In genomic region chr4:98930311-98930865, GRCh38 we compare ENCODE assay signal across 2 cellular contexts.
TF ChIP-seq lines count a peak whose summit lies in the region.

No MANE protein-coding gene starts in this region.

TF ChIP-seq in SK-N-SH, 30 proteins besides CTCF, POLR2A, EP300 and RAD21 (continued from another document):
- no peak for TF ChIP-seq SMC3 (IDR thresholded peaks at IDR 0.05; ENCODE audit: low read depth, low read length)
- no peak for TF ChIP-seq CHD2 (IDR thresholded peaks at IDR 0.05; ENCODE audit: low read length, partially characterized antibody)
- no peak for TF ChIP-seq TAF1 (IDR thresholded peaks at IDR 0.05; ENCODE audit: borderline replicate concordance, low read depth, low read length)
- TF ChIP-seq RCOR1 (IDR thresholded peaks at IDR 0.05; ENCODE audit: low read length) = no peak
- no peak for TF ChIP-seq FOXJ3 (CRISPR knock-in tag; IDR thresholded peaks at IDR 0.05)
- TF ChIP-seq TEAD4 (IDR thresholded peaks at IDR 0.05; ENCODE audit: borderline replicate concordance, insufficient read depth) = no peak
- TF ChIP-seq MEF2A (IDR thresholded peaks at IDR 0.05; ENCODE audit: borderline replicate concordance, low read depth) = no peak

TF ChIP-seq in SK-N-SH treated with all-trans-retinoic acid at 6 μM for 48 hours, 23 proteins besides CTCF, POLR2A, EP300 and RAD21 (continued from another document):
- no peak for TF ChIP-seq CSRNP3 (CRISPR knock-in tag; IDR thresholded peaks at IDR 0.05)
- no peak for TF ChIP-seq OSR1 (CRISPR knock-in tag; IDR thresholded peaks at IDR 0.05)
- no peak for TF ChIP-seq ZNF565 (CRISPR knock-in tag; conservative IDR thresholded peaks at IDR 0.05; ENCODE audit: low read depth)
- no peak for TF ChIP-seq BACH2 (CRISPR knock-in tag; IDR thresholded peaks at IDR 0.05; ENCODE audit: borderline replicate concordance)
- TF ChIP-seq ZFP3 (CRISPR knock-in tag; IDR thresholded peaks at IDR 0.05) = no peak
- no peak for TF ChIP-seq ISL1 (CRISPR knock-in tag; IDR thresholded peaks at IDR 0.05)
TF ChIP-seq in SK-N-SH treated with all-trans-retinoic acid at 6 μM for 48 hours: peak in this region for 0.
